Comparison of ENCODE assay signal across 8 cellular contexts in genomic region chr6:7110092-7110792, GRCh38. TPM values are rescaled to one million over a fixed set of nuclear protein-coding genes. Genes with fewer than 3 reads are reported as not detected.
DNase-seq lines count a peak whose midpoint lies in the region; ATAC-seq, FAIRE-seq and TF ChIP-seq lines count a peak whose summit lies in the region.

No MANE protein-coding gene starts in this region.

- H3K27ac ChIP-seq in SK-N-MC (peak overlapping the region; percentile 74), esophagus (ENCODE audit: low read depth in 2 of 2, low read length in 1 of 2) (peak overlapping the region; percentile 51 to 96), gastrocnemius medialis (peak overlapping the region; percentile 85 to 96 (median 94))

- H3K9ac ChIP-seq in SK-N-MC (ENCODE audit: insufficient read length) = peak overlapping the region; percentile 88

- H3K36me3 ChIP-seq in SK-N-MC (ENCODE audit: insufficient read depth, low read length) = peaks cover 12% of the 10 kb centered on the region; the same call in 1 of the 2 replicates
- no peaks in the 10 kb centered on the region for H3K36me3 ChIP-seq in esophagus (ENCODE audit: control insufficient read depth in 2 of 2, insufficient read depth in 2 of 2, low read length in 1 of 2)
- no peaks in the 10 kb centered on the region for H3K36me3 ChIP-seq in gastrocnemius medialis

- H3K4me3 ChIP-seq in SK-N-MC = peak overlapping the region; percentile 100
- H3K4me3 ChIP-seq in esophagus (ENCODE audit: low read depth in 1 of 2, low read length in 2 of 2) = peak overlapping the region in 1 of 2 donors; percentile 72
- peak overlapping the region in 2 of 4 donors; percentile 93 to 96 for H3K4me3 ChIP-seq in gastrocnemius medialis

- intact Hi-C loops in gastrocnemius medialis (cut with DNase I; ENCODE audit: low total_unique reads) = no loop called here

- no peak for TF ChIP-seq CTCF in gastrocnemius medialis (IDR thresholded peaks at IDR 0.05 in 4 of 5, conservative IDR thresholded peaks at IDR 0.05 in 1 of 5)

- H3K4me1 ChIP-seq in esophagus (ENCODE audit: control insufficient read depth in 2 of 2, insufficient read depth in 2 of 2, low read length in 1 of 2) (peaks cover 0 to 8% of the 10 kb centered on the region in 2 donors), gastrocnemius medialis (peaks cover 30 to 47% of the 10 kb centered on the region in 2 donors)

- in situ Hi-C loops in gastrocnemius medialis (cut with MboI; ENCODE audit: low sequenced_read_pairs in 4 of 4) = loop anchor here in 1 of 4 donors (25.0 kb wide), 1 partner anchor 102 kb away; no protein-coding TSS in a partner anchor

- H3K9me3 ChIP-seq in SK-N-MC (ENCODE audit: low read depth, low read length) = no peaks in the 10 kb centered on the region
- no peaks in the 10 kb centered on the region for H3K9me3 ChIP-seq in esophagus (ENCODE audit: control insufficient read depth in 2 of 2, insufficient read depth in 1 of 2, low read depth in 1 of 2, low read length in 1 of 2)
- H3K9me3 ChIP-seq in gastrocnemius medialis = no peaks in the 10 kb centered on the region

- FAIRE-seq in GM12892 (lab: Jason Lieb, UNC) = peak; percentile 62
- no peak for FAIRE-seq in H54 (lab: Jason Lieb, UNC)

- TF ChIP-seq POLR2A in GM12892 (IDR thresholded peaks at IDR 0.05; ENCODE audit: low read depth, low read length) (no peak), gastrocnemius medialis (IDR thresholded peaks at IDR 0.05) (no peak), H54 (IDR thresholded peaks at IDR 0.05; ENCODE audit: low read depth, low read length) (no peak)

- ATAC-seq in gastrocnemius medialis = no peak
- ATAC-seq in GM21723 (IDR thresholded peaks at IDR 0.05; ENCODE audit: unreplicated experiment) = no peak
- ATAC-seq in GM18502 (IDR thresholded peaks at IDR 0.05; ENCODE audit: poor library complexity, unreplicated experiment) = no peak

- H3K27me3 ChIP-seq in esophagus (ENCODE audit: control insufficient read depth in 1 of 2, insufficient read depth in 2 of 2, low read length in 2 of 2) (no peaks in the 10 kb centered on the region), gastrocnemius medialis (no peaks in the 10 kb centered on the region)

- 39 to 48% methylated on average over 6 of the region's 6 CpGs for WGBS in esophagus, 2 donors

- DNase-seq in GM12892 (ENCODE audit: insufficient read length) (no peak), SK-N-MC (ENCODE audit: low read depth, low spot score) (no peak), gastrocnemius medialis (no peak), H54 (ENCODE audit: insufficient read length, low spot score) (no peak), NCI-H1105 (lab: John Stamatoyannopoulos, UW) (no peak)

RNA-seq across cellular contexts. Expression of gene RREB1, which starts 2.5 kb away (rescaled TPM):
- polyA plus RNA-seq in GM12892 (2012; ENCODE audit: missing spikeins) = 7.8 TPM
- 10 to 100 TPM; 13.0 to 19.7 TPM for polyA plus RNA-seq in esophagus
- total RNA-seq in gastrocnemius medialis = 10 to 100 TPM; 18.0 to 41.3 (median 39.2) TPM
